14 cellular contexts compared by ENCODE assay signal in genomic region chr3:16407365-16407764, GRCh38.
"Had no signal": no experiment of that assay in that cellular context is flagged by ENCODE, and none has a peak within 500 bp of the region (broad histone marks: within the 10 kb centered on the region; RNA-seq: fewer than 3 reads in every experiment).

No MANE protein-coding gene starts in this region.

- ATAC-seq: mucosa of descending colon; naive thymus-derived CD8-positive, alpha-beta T cell had no signal

- H3K4me1 ChIP-seq: ascending aorta, stomach had no signal

- H3K27ac ChIP-seq: ascending aorta, cardiac muscle cell, epithelial cell of prostate, stomach had no signal

- H3K9me3 Mint-ChIP-seq: naive thymus-derived CD8-positive, alpha-beta T cell had no signal

- H3K36me3 ChIP-seq: cardiac muscle cell had no signal

- H3K27me3 Mint-ChIP-seq: activated naive CD8-positive, alpha-beta T cell; naive thymus-derived CD8-positive, alpha-beta T cell had no signal

- H3K4me3 Mint-ChIP-seq: activated naive CD8-positive, alpha-beta T cell had no signal

- DNase-seq: activated effector memory CD4-positive, alpha-beta T cell treated with Interleukin-2 at 50 U/mL for 16 hours; activated T-cell treated with anti-CD3 and anti-CD28 coated beads, Interleukin-2, amount 50 U/mL, for 1 hour; cortex of kidney; effector memory CD4-positive, alpha-beta T cell; mammary epithelial cell; mucosa of descending colon; naive thymus-derived CD8-positive, alpha-beta T cell; stimulated activated CD4-positive, alpha-beta T cell treated with anti-CD3 and anti-CD28 coated beads, Interleukin-4, amount 100 ng/mL, for 1 hour; stimulated activated CD8-positive, alpha-beta memory T cell treated with anti-CD3 and anti-CD28 coated beads, Interleukin-4, amount 100 ng/mL, for 48 hours; stomach had no signal

- H3K9me3 ChIP-seq: ascending aorta, mucosa of descending colon, stomach had no signal

- H3K4me3 ChIP-seq: ascending aorta, cardiac muscle cell, mucosa of descending colon, stomach had no signal

- H3K27me3 ChIP-seq: ascending aorta, cardiac muscle cell, stomach had no signal
